Comparison of ENCODE assay signal across 17 cellular contexts in the genomic region with DNA sequence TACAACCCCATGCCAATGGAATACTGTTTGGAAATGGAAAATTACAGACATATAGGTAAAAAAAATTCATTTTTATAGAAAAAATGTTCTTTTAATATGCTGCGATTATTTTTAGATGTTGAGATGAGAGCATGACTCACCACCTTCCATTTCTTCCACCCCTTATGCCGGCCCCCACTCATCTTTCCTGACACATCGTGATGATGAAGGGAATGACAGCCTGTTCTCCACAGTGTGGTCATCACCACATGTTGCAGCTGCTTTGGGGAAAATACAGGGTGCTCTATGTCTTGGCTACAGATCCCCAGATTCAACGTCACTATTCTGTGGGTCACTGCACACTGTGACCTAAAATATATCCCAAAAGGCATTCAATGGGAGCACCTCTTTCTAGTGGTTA.
"Had no signal": no experiment of that assay in that cellular context is flagged by ENCODE, and none has a peak within 500 bp of the region (broad histone marks: within the 10 kb centered on the region; RNA-seq: fewer than 3 reads in every experiment).

No MANE protein-coding gene starts in this region.

- DNase-seq: activated CD4-positive, alpha-beta memory T cell treated with anti-CD3 and anti-CD28 coated beads, Interleukin-2, amount 10 ng/mL, durations not matched to agents 7 days and 5 days; activated gamma-delta T cell; activated T-cell treated with anti-CD3 and anti-CD28 coated beads, Interleukin-2, amount 50 U/mL, for 72 hours; dermis blood vessel endothelial cell; effector memory CD8-positive, alpha-beta T cell; erythroblast; islet precursor cell; midbrain; naive B cell; T1000; upper lobe of right lung; WERI-Rb-1 had no signal

- H3K36me3 Mint-ChIP-seq: activated naive CD8-positive, alpha-beta T cell; naive B cell; stimulated activated effector memory CD8-positive, alpha-beta T cell treated with anti-CD3 and anti-CD28 coated beads, Interleukin-12 subunit alpha, Interleukin-12 subunit beta, amount 100 ng/mL, for 72 hours had no signal

- H3K79me2 ChIP-seq: parathyroid adenoma had no signal

- H3K9me3 ChIP-seq: thoracic aorta, upper lobe of right lung had no signal

- H3K4me3 Mint-ChIP-seq: activated CD4-positive, alpha-beta memory T cell treated with anti-CD3 and anti-CD28 coated beads, Interleukin-2, amount 10 ng/mL, durations not matched to agents 7 days and 5 days; activated naive CD8-positive, alpha-beta T cell; activated T-cell treated with anti-CD3 and anti-CD28 coated beads, Interleukin-2, amount 50 U/mL, for 72 hours; effector memory CD8-positive, alpha-beta T cell; naive B cell; stimulated activated effector memory CD8-positive, alpha-beta T cell treated with anti-CD3 and anti-CD28 coated beads, Interleukin-12 subunit alpha, Interleukin-12 subunit beta, amount 100 ng/mL, for 72 hours had no signal

- H3K4me1 ChIP-seq: breast epithelium, parathyroid adenoma, upper lobe of right lung had no signal

- H3K4me1 Mint-ChIP-seq: activated CD4-positive, alpha-beta memory T cell treated with anti-CD3 and anti-CD28 coated beads, Interleukin-2, amount 10 ng/mL, durations not matched to agents 7 days and 5 days; naive B cell; stimulated activated effector memory CD8-positive, alpha-beta T cell treated with anti-CD3 and anti-CD28 coated beads, Interleukin-12 subunit alpha, Interleukin-12 subunit beta, amount 100 ng/mL, for 72 hours had no signal

- H3K36me3 ChIP-seq: breast epithelium, thoracic aorta, upper lobe of right lung, WERI-Rb-1 had no signal

- H3K27me3 ChIP-seq: breast epithelium, upper lobe of right lung had no signal

- H3K4me3 ChIP-seq: breast epithelium, thoracic aorta, upper lobe of right lung had no signal

- H3K9ac ChIP-seq: parathyroid adenoma had no signal

- H3K27ac Mint-ChIP-seq: activated CD4-positive, alpha-beta memory T cell treated with anti-CD3 and anti-CD28 coated beads, Interleukin-2, amount 10 ng/mL, durations not matched to agents 7 days and 5 days; activated naive CD8-positive, alpha-beta T cell; activated T-cell treated with anti-CD3 and anti-CD28 coated beads, Interleukin-2, amount 50 U/mL, for 72 hours; effector memory CD8-positive, alpha-beta T cell; naive B cell; stimulated activated effector memory CD8-positive, alpha-beta T cell treated with anti-CD3 and anti-CD28 coated beads, Interleukin-12 subunit alpha, Interleukin-12 subunit beta, amount 100 ng/mL, for 72 hours had no signal

- H2AFZ ChIP-seq: parathyroid adenoma had no signal

- ATAC-seq: activated T-cell treated with anti-CD3 and anti-CD28 coated beads, Interleukin-2, amount 50 U/mL, for 72 hours; effector memory CD8-positive, alpha-beta T cell; stimulated activated effector memory CD8-positive, alpha-beta T cell treated with anti-CD3 and anti-CD28 coated beads, Interleukin-12 subunit alpha, Interleukin-12 subunit beta, amount 100 ng/mL, for 72 hours; upper lobe of right lung had no signal

- H3K27ac ChIP-seq: breast epithelium, parathyroid adenoma, thoracic aorta, upper lobe of right lung, WERI-Rb-1 had no signal

- H3K27me3 Mint-ChIP-seq: activated CD4-positive, alpha-beta memory T cell treated with anti-CD3 and anti-CD28 coated beads, Interleukin-2, amount 10 ng/mL, durations not matched to agents 7 days and 5 days; activated naive CD8-positive, alpha-beta T cell; effector memory CD8-positive, alpha-beta T cell; naive B cell had no signal
